2 cellular contexts compared by ENCODE assay signal in genomic region chr1:89274431-89274857, GRCh38.
TF ChIP-seq lines count a peak whose summit lies in the region.

No MANE protein-coding gene starts in this region.

TF ChIP-seq in K562, 482 proteins besides CTCF, POLR2A, EP300 and RAD21:
- peak; percentile 39; the same call in 1 of the 2 replicates for TF ChIP-seq CEBPB (tag; IDR thresholded peaks at IDR 0.05)
- no peak for TF ChIP-seq TAF7 (tag; IDR thresholded peaks at IDR 0.05)
TF ChIP-seq in K562: peak in this region for 1.

TF ChIP-seq in HEK293T, 16 proteins besides CTCF, POLR2A, EP300 and RAD21:
- no peak for TF ChIP-seq SUZ12 (IDR thresholded peaks at IDR 0.05)
